Comparison of ENCODE assay signal across 21 cellular contexts in genomic region chr11:120034881-120035620, GRCh38.
DNase-seq lines count a peak whose midpoint lies in the region; ATAC-seq lines count a peak whose summit lies in the region.
"Had no signal": no experiment of that assay in that cellular context is flagged by ENCODE, and none has a peak within 500 bp of the region (broad histone marks: within the 10 kb centered on the region; RNA-seq: fewer than 3 reads in every experiment).

No MANE protein-coding gene starts in this region.

- H3K27ac ChIP-seq in layer of hippocampus (ENCODE audit: low read depth, low read length), result peak overlapping the region; percentile 15
- H3K27ac ChIP-seq: ascending aorta, epithelial cell of prostate, gastrocnemius medialis, left ventricle myocardium inferior, parathyroid adenoma had no signal

- ATAC-seq in HG03442 (IDR thresholded peaks at IDR 0.05; ENCODE audit: unreplicated experiment) (no peak), HG02798 (IDR thresholded peaks at IDR 0.05; ENCODE audit: poor library complexity, unreplicated experiment) (no peak)
- no peak for ATAC-seq in activated T-helper 17 cell treated with anti-CD3 and anti-CD28 coated beads, Interleukin-2, amount 50 U/mL, for 72 hours (replicated peaks)
- ATAC-seq: gastrocnemius medialis; Right ventricle myocardium inferior; stimulated activated effector memory CD8-positive, alpha-beta T cell treated with anti-CD3 and anti-CD28 coated beads, Interleukin-12 subunit alpha, Interleukin-12 subunit beta, amount 100 ng/mL, for 72 hours had no signal

- no peak overlapping the region for H3K4me3 Mint-ChIP-seq in activated T-helper 17 cell treated with anti-CD3 and anti-CD28 coated beads, Interleukin-2, amount 50 U/mL, for 72 hours
- H3K4me3 Mint-ChIP-seq: CD4-positive, alpha-beta memory T cell; stimulated activated effector memory CD8-positive, alpha-beta T cell treated with anti-CD3 and anti-CD28 coated beads, Interleukin-12 subunit alpha, Interleukin-12 subunit beta, amount 100 ng/mL, for 72 hours; type B pancreatic cell had no signal

- H3K9me3 Mint-ChIP-seq in activated T-helper 17 cell treated with anti-CD3 and anti-CD28 coated beads, Interleukin-2, amount 50 U/mL, for 72 hours, result peaks cover 6% of the 10 kb centered on the region
- H3K9me3 Mint-ChIP-seq: stimulated activated effector memory CD8-positive, alpha-beta T cell treated with anti-CD3 and anti-CD28 coated beads, Interleukin-12 subunit alpha, Interleukin-12 subunit beta, amount 100 ng/mL, for 72 hours had no signal

- H3K27me3 Mint-ChIP-seq in activated T-helper 17 cell treated with anti-CD3 and anti-CD28 coated beads, Interleukin-2, amount 50 U/mL, for 72 hours, result peaks cover 22% of the 10 kb centered on the region

- H3K4me1 Mint-ChIP-seq in activated T-helper 17 cell treated with anti-CD3 and anti-CD28 coated beads, Interleukin-2, amount 50 U/mL, for 72 hours, result no peaks in the 10 kb centered on the region
- H3K4me1 Mint-ChIP-seq: CD4-positive, alpha-beta memory T cell; stimulated activated effector memory CD8-positive, alpha-beta T cell treated with anti-CD3 and anti-CD28 coated beads, Interleukin-12 subunit alpha, Interleukin-12 subunit beta, amount 100 ng/mL, for 72 hours had no signal

- no peaks in the 10 kb centered on the region for H3K36me3 Mint-ChIP-seq in activated T-helper 17 cell treated with anti-CD3 and anti-CD28 coated beads, Interleukin-2, amount 50 U/mL, for 72 hours (ENCODE audit: low read depth)
- H3K36me3 Mint-ChIP-seq: CD4-positive, alpha-beta memory T cell; stimulated activated effector memory CD8-positive, alpha-beta T cell treated with anti-CD3 and anti-CD28 coated beads, Interleukin-12 subunit alpha, Interleukin-12 subunit beta, amount 100 ng/mL, for 72 hours; type B pancreatic cell had no signal

- DNase-seq in activated CD8-positive, alpha-beta memory T cell treated with anti-CD3 and anti-CD28 coated beads, Interleukin-2, amount 50 U/mL, for 48 hours, result peak; percentile 18
- DNase-seq in activated CD8-positive, alpha-beta memory T cell treated with anti-CD3 and anti-CD28 coated beads, Interleukin-2, amount 50 U/mL, for 4 hours, result no peak
- DNase-seq in NCI-H524 (lab: John Stamatoyannopoulos, UW) (peak; percentile 92 to 96), foreskin melanocyte (no peak)
- DNase-seq: activated CD4-positive, CD25-positive, alpha-beta regulatory T cell treated with anti-CD3 and anti-CD28 coated beads, Interleukin-2, amount 50 U/mL, for 72 hours; activated naive CD4-positive, alpha-beta T cell; CD4-positive, alpha-beta memory T cell; gastrocnemius medialis; Kasumi-1; left ventricle myocardium inferior; T-helper 2 cell had no signal

- H3K27me3 ChIP-seq in layer of hippocampus (ENCODE audit: control insufficient read depth, insufficient read depth, low read length), result peaks cover 2% of the 10 kb centered on the region
- H3K27me3 ChIP-seq: ascending aorta had no signal

- H3K27ac Mint-ChIP-seq in activated T-helper 17 cell treated with anti-CD3 and anti-CD28 coated beads, Interleukin-2, amount 50 U/mL, for 72 hours, result no peak overlapping the region
- H3K27ac Mint-ChIP-seq: CD4-positive, alpha-beta memory T cell; stimulated activated effector memory CD8-positive, alpha-beta T cell treated with anti-CD3 and anti-CD28 coated beads, Interleukin-12 subunit alpha, Interleukin-12 subunit beta, amount 100 ng/mL, for 72 hours; type B pancreatic cell had no signal

Comparison
In these comparisons a context has a peak if more than half of its experiments do, and no peak if none do; other contexts are left out.
1. DNase-seq: peak in activated CD8-positive, alpha-beta memory T cell treated with anti-CD3 and anti-CD28 coated beads, Interleukin-2, amount 50 U/mL, for 48 hours (single experiment) and NCI-H524 (2 of 2); none in activated CD8-positive, alpha-beta memory T cell treated with anti-CD3 and anti-CD28 coated beads, Interleukin-2, amount 50 U/mL, for 4 hours (single experiment) and foreskin melanocyte (single experiment).